Comparison of ENCODE assay signal across 10 cellular contexts in the genomic region with DNA sequence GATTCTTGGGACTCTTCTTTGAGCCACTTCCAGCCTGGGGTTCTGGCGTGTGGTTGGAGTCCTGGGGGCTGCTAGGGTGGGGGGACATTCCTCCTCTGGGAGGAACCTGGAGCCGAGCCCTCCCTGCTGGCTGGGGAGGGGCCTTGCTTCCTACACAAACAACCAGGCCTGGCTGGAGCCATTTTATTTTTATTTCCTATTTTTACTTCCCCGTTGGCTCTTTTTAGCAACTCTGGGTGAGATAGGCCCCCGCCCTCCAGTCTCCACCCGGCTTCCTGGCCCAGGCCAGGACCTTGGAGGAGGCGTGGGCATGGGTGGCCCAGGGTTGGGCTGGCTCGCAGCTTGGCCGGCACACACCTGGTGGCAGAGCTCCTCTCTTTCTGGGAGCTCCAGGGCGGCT. TPM values are rescaled to one million over a fixed set of nuclear protein-coding genes. Genes with fewer than 3 reads are reported as not detected.
DNase-seq lines count a peak whose midpoint lies in the region; ATAC-seq and TF ChIP-seq lines count a peak whose summit lies in the region.
"Had no signal": no experiment of that assay in that cellular context is flagged by ENCODE, and none has a peak within 500 bp of the region (broad histone marks: within the 10 kb centered on the region; RNA-seq: fewer than 3 reads in every experiment).

No MANE protein-coding gene starts in this region.

- BruUV-seq in PC-3 (replicated peaks; lab: Mats Ljungman, UMichigan): no TSS peak

- peak in 1 of 2 experiments; percentile 87 for DNase-seq in HL-60 (ENCODE audit: low read depth in 1 of 2, low spot score in 1 of 2)
- no peak for DNase-seq in WTC11 (ENCODE audit: low spot score)
- DNase-seq in right atrium auricular region (ENCODE audit: low spot score): no peak
- no peak for DNase-seq in sigmoid colon
- DNase-seq in mesenchymal stem cell: no peak
- DNase-seq in central memory CD4-positive, alpha-beta T cell: no peak
- DNase-seq in PC-3: no peak
- no peak for DNase-seq in CD4-positive, alpha-beta T cell
- DNase-seq: NCI-H1048, NCI-H82 had no signal

- no peak overlapping the region for H2BK12ac ChIP-seq in mesenchymal stem cell (ENCODE audit: low read length in 2 of 2)

- no peaks in the 10 kb centered on the region for H3K27me3 Mint-ChIP-seq in WTC11 (ENCODE audit: low read depth)
- no peaks in the 10 kb centered on the region for H3K27me3 Mint-ChIP-seq in CD4-positive, alpha-beta T cell

- no peak overlapping the region for H3K4me3 ChIP-seq in HL-60 (replicated peaks; ENCODE audit: insufficient read depth, low read length)
- H3K4me3 ChIP-seq in right atrium auricular region: no peak overlapping the region
- no peak overlapping the region for H3K4me3 ChIP-seq in sigmoid colon
- no peak overlapping the region for H3K4me3 ChIP-seq in mesenchymal stem cell (ENCODE audit: insufficient read depth in 1 of 2, low read depth in 1 of 2, low read length in 2 of 2)
- H3K4me3 ChIP-seq in PC-3 (ENCODE audit: low read length): no peak overlapping the region

- H3K36me3 Mint-ChIP-seq in WTC11: no peaks in the 10 kb centered on the region
- H3K36me3 Mint-ChIP-seq in CD4-positive, alpha-beta T cell (ENCODE audit: low read depth): no peaks in the 10 kb centered on the region

- intact Hi-C loops in sigmoid colon (cut with DNase I) (no loop called here), PC-3 (cut with micrococcal nuclease) (no loop called here)
- intact Hi-C loops in CD4-positive, alpha-beta T cell (cut with DNase I, micrococcal nuclease): no loop called here

- no peak overlapping the region for H3K9ac ChIP-seq in mesenchymal stem cell (ENCODE audit: low read length)
- H3K9ac ChIP-seq in PC-3 (ENCODE audit: low read length): no peak overlapping the region

- no peaks in the 10 kb centered on the region for H3F3A ChIP-seq in PC-3 (ENCODE audit: low read length, unreplicated experiment)

- ATAC-seq in WTC11 (no peak), PC-3 (no peak)
- no peak for ATAC-seq in CD4-positive, alpha-beta T cell (ENCODE audit: poor library complexity)

- H3K4me3 Mint-ChIP-seq in WTC11: no peak overlapping the region
- H3K4me3 Mint-ChIP-seq in CD4-positive, alpha-beta T cell: no peak overlapping the region

- H2AFZ ChIP-seq in mesenchymal stem cell (ENCODE audit: low read depth, low read length) (no peak overlapping the region), PC-3 (ENCODE audit: low read length) (no peak overlapping the region)

- H3K9me2 ChIP-seq in PC-3 (replicated peaks; ENCODE audit: low read length): no peaks in the 10 kb centered on the region

- no peaks in the 10 kb centered on the region for H4K20me1 ChIP-seq in PC-3 (ENCODE audit: low read length)

- H3K27ac ChIP-seq in HL-60 (replicated peaks) (peak overlapping the region; percentile 96), right atrium auricular region (peak overlapping the region; percentile 68 to 73), sigmoid colon (peak overlapping the region; percentile 51 to 66 (median 56)), mesenchymal stem cell (ENCODE audit: low read length, poor library complexity, severe bottlenecking) (no peak overlapping the region), PC-3 (ENCODE audit: low read length) (no peak overlapping the region)
- H3K27ac ChIP-seq in CD4-positive, alpha-beta T cell (ENCODE audit: low read depth, low read length): no peak overlapping the region

- H3K18ac ChIP-seq in mesenchymal stem cell (ENCODE audit: low read depth in 1 of 2, low read length in 2 of 2): no peak overlapping the region

- peaks cover 49% of the 10 kb centered on the region for H3K79me2 ChIP-seq in PC-3 (ENCODE audit: low read length)

- 10 to 36% methylated on average over 9 of the region's 9 CpGs for WGBS in sigmoid colon, 2 donors
- 90% methylated on average over 9 of the region's 9 CpGs for WGBS in mesenchymal stem cell

- H3K23ac ChIP-seq in mesenchymal stem cell (ENCODE audit: low read length in 2 of 2): no peak overlapping the region

- TF ChIP-seq EP300 in sigmoid colon (IDR thresholded peaks at IDR 0.05): no peak

- POLR2A ChIA-PET in WTC11 (lab: Charles Lee): no interaction called here
- POLR2A ChIA-PET in PC-3 (lab: Charles Lee; ENCODE audit: unreplicated experiment): no interaction called here
- POLR2A ChIA-PET in CD4-positive, alpha-beta T cell (lab: Charles Lee): no interaction called here

- H3K27me3 ChIP-seq in HL-60 (ENCODE audit: insufficient read depth, poor library complexity, severe bottlenecking): no peaks in the 10 kb centered on the region
- no peaks in the 10 kb centered on the region for H3K27me3 ChIP-seq in right atrium auricular region
- H3K27me3 ChIP-seq in sigmoid colon: no peaks in the 10 kb centered on the region
- H3K27me3 ChIP-seq in mesenchymal stem cell (ENCODE audit: control insufficient read depth in 1 of 2, insufficient read depth in 1 of 2, low read length in 2 of 2): no peaks in the 10 kb centered on the region
- H3K27me3 ChIP-seq in PC-3 (ENCODE audit: low read length): no peaks in the 10 kb centered on the region
- no peaks in the 10 kb centered on the region for H3K27me3 ChIP-seq in CD4-positive, alpha-beta T cell (ENCODE audit: control insufficient read depth, insufficient read depth, low read length)

- TF ChIP-seq CTCF in HL-60 (IDR thresholded peaks at IDR 0.05; ENCODE audit: insufficient read depth, low read length) (no peak), WTC11 (IDR thresholded peaks at IDR 0.05) (no peak), right atrium auricular region (IDR thresholded peaks at IDR 0.05) (no peak), sigmoid colon (IDR thresholded peaks at IDR 0.05) (no peak), PC-3 (conservative IDR thresholded peaks at IDR 0.05; ENCODE audit: low read depth, low read length) (no peak)
- no peak for TF ChIP-seq CTCF in CD4-positive, alpha-beta T cell (IDR thresholded peaks at IDR 0.05)

- no peak overlapping the region for H2AK5ac ChIP-seq in mesenchymal stem cell (ENCODE audit: low read length, severe bottlenecking)

- no peak overlapping the region for H3K4ac ChIP-seq in mesenchymal stem cell (ENCODE audit: low read depth in 1 of 2, low read length in 2 of 2)

- H3K4me1 ChIP-seq in right atrium auricular region: peaks cover 0 to 100% of the 10 kb centered on the region in 2 donors
- H3K4me1 ChIP-seq in sigmoid colon: peaks cover 2 to 100% (median 98%) of the 10 kb centered on the region in 4 donors
- H3K4me1 ChIP-seq in mesenchymal stem cell (ENCODE audit: control insufficient read depth, insufficient read depth, low read depth, low read length): peaks cover 69% of the 10 kb centered on the region
- no peaks in the 10 kb centered on the region for H3K4me1 ChIP-seq in PC-3 (ENCODE audit: insufficient read depth, low read length)

- no peaks in the 10 kb centered on the region for H3K9me3 ChIP-seq in right atrium auricular region
- no peaks in the 10 kb centered on the region for H3K9me3 ChIP-seq in sigmoid colon
- H3K9me3 ChIP-seq in mesenchymal stem cell (ENCODE audit: control insufficient read depth, low read length): no peaks in the 10 kb centered on the region
- no peaks in the 10 kb centered on the region for H3K9me3 ChIP-seq in PC-3 (ENCODE audit: low read length)
- H3K9me3 ChIP-seq in CD4-positive, alpha-beta T cell (ENCODE audit: control insufficient read depth, low read length): no peaks in the 10 kb centered on the region

- H2BK120ac ChIP-seq in mesenchymal stem cell (ENCODE audit: low read depth, low read length): no peak overlapping the region

- H4K91ac ChIP-seq in mesenchymal stem cell (ENCODE audit: low read length): no peak overlapping the region

- no peak overlapping the region for H2BK15ac ChIP-seq in mesenchymal stem cell (ENCODE audit: low read depth, poor library complexity, severe bottlenecking)

- H3K4me2 ChIP-seq in mesenchymal stem cell (ENCODE audit: low read length, poor library complexity, severe bottlenecking) (no peak overlapping the region), PC-3 (ENCODE audit: low read length) (no peak overlapping the region)

- H3K79me1 ChIP-seq in mesenchymal stem cell (replicated peaks; ENCODE audit: low read length, poor library complexity, severe bottlenecking): peaks cover 51% of the 10 kb centered on the region

- H3K9me3 Mint-ChIP-seq in WTC11: no peaks in the 10 kb centered on the region
- no peaks in the 10 kb centered on the region for H3K9me3 Mint-ChIP-seq in CD4-positive, alpha-beta T cell

- CTCF ChIA-PET in WTC11 (lab: Charles Lee) (no interaction called here), PC-3 (lab: Charles Lee) (no interaction called here)
- CTCF ChIA-PET in CD4-positive, alpha-beta T cell (lab: Charles Lee): no interaction called here

- no peak overlapping the region for H3K14ac ChIP-seq in mesenchymal stem cell (ENCODE audit: low read length in 2 of 2)

- H3K36me3 ChIP-seq in right atrium auricular region (no peaks in the 10 kb centered on the region), sigmoid colon (no peaks in the 10 kb centered on the region), mesenchymal stem cell (ENCODE audit: control insufficient read depth in 1 of 2, insufficient read depth in 2 of 2, low read depth in 1 of 2, low read length in 2 of 2) (peaks cover 5 to 24% of the 10 kb centered on the region in 2 experiments), PC-3 (ENCODE audit: low read depth, low read length) (no peaks in the 10 kb centered on the region)

- no peak for TF ChIP-seq POLR2A in sigmoid colon (IDR thresholded peaks at IDR 0.05)

- 0 out of 2 replicates have a peak overlapping the region, but pooled peaks have one; percentile 48 for H3K27ac Mint-ChIP-seq in WTC11
- H3K27ac Mint-ChIP-seq in CD4-positive, alpha-beta T cell: no peak overlapping the region

- H4K8ac ChIP-seq in mesenchymal stem cell (ENCODE audit: low read length): no peak overlapping the region

- peaks cover 6% of the 10 kb centered on the region; the same call in 1 of the 2 replicates for H3K4me1 Mint-ChIP-seq in WTC11
- peaks cover 21% of the 10 kb centered on the region for H3K4me1 Mint-ChIP-seq in CD4-positive, alpha-beta T cell (ENCODE audit: low read depth)

- no peak overlapping the region for H2BK5ac ChIP-seq in mesenchymal stem cell (ENCODE audit: low read depth, low read length, poor library complexity, severe bottlenecking)

RNA-seq across cellular contexts. Expression of gene RXRA, which starts 15.1 kb away (rescaled TPM):
- total RNA-seq in WTC11 (2021) (24.9 to 27.5 TPM (median 25.0 TPM) in 3 replicates), right atrium auricular region (10 to 100 TPM; 34.5 to 50.8 TPM), sigmoid colon (10 to 100 TPM; 26.7 to 49.0 (median 31.4) TPM), PC-3 (2014; rRNA removed) (17.5 and 23.3 TPM in 2 replicates)
- 10 to 100 TPM; 27.6 to 50.8 (median 38.4) TPM for polyA plus RNA-seq in sigmoid colon
- polyA plus RNA-seq in mesenchymal stem cell (2013, experiment 1 of 2): 37.8 TPM
- 38.3 TPM for polyA plus RNA-seq in mesenchymal stem cell (2013, experiment 2 of 2)
- 1 to 10 TPM; 7.3 to 8.4 TPM for total RNA-seq in CD4-positive, alpha-beta T cell

Comparison
In these comparisons a context has a peak if more than half of its experiments do, and no peak if none do; other contexts are left out.
1. H3K27ac ChIP-seq: peak in HL-60 (single experiment), right atrium auricular region (2 of 2) and sigmoid colon (4 of 4); none in mesenchymal stem cell (single experiment), PC-3 (single experiment) and CD4-positive, alpha-beta T cell (single experiment).